Comparison of ENCODE assay signal across 13 cellular contexts in genomic region chr2:60213865-60214657, GRCh38.
DNase-seq lines count a peak whose midpoint lies in the region; ATAC-seq and TF ChIP-seq lines count a peak whose summit lies in the region.
"Had no signal": no experiment of that assay in that cellular context is flagged by ENCODE, and none has a peak within 500 bp of the region (broad histone marks: within the 10 kb centered on the region; RNA-seq: fewer than 3 reads in every experiment).

No MANE protein-coding gene starts in this region.

- TF ChIP-seq CTCF in A673 (conservative IDR thresholded peaks at IDR 0.05; ENCODE audit: low read depth, low read length) = no peak
- TF ChIP-seq CTCF in HEK293 (tag by site-specific recombination; IDR thresholded peaks at IDR 0.05) = no peak

- intact Hi-C loops in A673 (cut with micrococcal nuclease; ENCODE audit: unreplicated experiment) = no loop called here

- no TSS peak for BruUV-seq in A673 (replicated peaks; lab: Mats Ljungman, UMichigan)

- H3K9me3 ChIP-seq in A673 (ENCODE audit: low read depth, low read length, poor library complexity, severe bottlenecking) (no peaks in the 10 kb centered on the region), HEK293 (ENCODE audit: control insufficient read depth, insufficient read depth, low read depth, low read length) (no peaks in the 10 kb centered on the region)

- H3K4me1 ChIP-seq in A673 (ENCODE audit: insufficient read depth, low read length, poor library complexity, severe bottlenecking) (peaks cover 32% of the 10 kb centered on the region), HEK293 (ENCODE audit: control insufficient read depth, insufficient read depth, low read length) (peaks cover 8% of the 10 kb centered on the region)

- no peaks in the 10 kb centered on the region for H3K36me3 ChIP-seq in A673 (ENCODE audit: insufficient read depth, low read length, poor library complexity, severe bottlenecking)
- H3K36me3 ChIP-seq in HEK293 (ENCODE audit: control insufficient read depth in 2 of 2, insufficient read depth in 1 of 2, low read length in 2 of 2) = no peaks in the 10 kb centered on the region

- H3K27me3 ChIP-seq in A673 (replicated peaks; ENCODE audit: insufficient read depth, low read depth, low read length, poor library complexity) = no peaks in the 10 kb centered on the region

- ATAC-seq in HG03457 (IDR thresholded peaks at IDR 0.05; ENCODE audit: unreplicated experiment) (no peak), HG03175 (IDR thresholded peaks at IDR 0.05; ENCODE audit: unreplicated experiment) (no peak), GM18867 (IDR thresholded peaks at IDR 0.05; ENCODE audit: unreplicated experiment) (no peak)
- ATAC-seq: activated CD4-positive, alpha-beta T cell treated with anti-CD3 and anti-CD28 coated beads for 36 hours had no signal

- POLR2A ChIA-PET in A673 (lab: Charles Lee; ENCODE audit: low non-redundant PET) = no interaction called here
- POLR2A ChIA-PET in HEK293 (lab: Yijun Ruan, JAX) = no interaction called here

- CTCF ChIA-PET in A673 (lab: Charles Lee) (no interaction called here), HEK293 (lab: Yijun Ruan, JAX) (interaction anchor here (0.6 to 0.7 kb wide), 2 partner anchors 68 to 88 kb away, joined by 3 read pairs; no protein-coding TSS in a partner anchor)

- H3K27ac ChIP-seq in A673 (ENCODE audit: low read depth, low read length, poor library complexity, severe bottlenecking) (peak overlapping the region; percentile 48), HEK293 (ENCODE audit: extremely low read depth, low read depth, low read length) (no peak overlapping the region)
- H3K27ac ChIP-seq: PC-9 had no signal

- H3K4me3 ChIP-seq in A673 (ENCODE audit: low read depth, low read length, poor library complexity, severe bottlenecking) (peak overlapping the region; percentile 28), HEK293 (ENCODE audit: low read depth, low read length) (no peak overlapping the region)
- H3K4me3 ChIP-seq: PC-9 had no signal

- peak; percentile 93 for DNase-seq in A673 (ENCODE audit: low spot score)
- peak; percentile 39 for DNase-seq in SHP77 treated with DMSO at 0.1 percent for 48 hours (lab: John Stamatoyannopoulos, UW)
- DNase-seq in kidney tubule cell (ENCODE audit: low spot score) = peak; percentile 3
- no peak for DNase-seq in hippocampal formation (lab: John Stamatoyannopoulos, UW)
- DNase-seq: activated CD4-positive, alpha-beta T cell treated with anti-CD3 and anti-CD28 coated beads for 36 hours; activated naive CD8-positive, alpha-beta T cell treated with anti-CD3 and anti-CD28 coated beads, Interleukin-2, amount 10 ng/mL, durations not matched to agents 7 days and 5 days; CD4-positive, CD25-positive, alpha-beta regulatory T cell; PC-9; substantia nigra had no signal

TF ChIP-seq in HEK293, 187 proteins besides CTCF, POLR2A, EP300 and RAD21:
- TF ChIP-seq ZNF394 (tag by site-specific recombination; IDR thresholded peaks at IDR 0.05; ENCODE audit: borderline replicate concordance) = no peak
- peak; percentile 63 for TF ChIP-seq OSR2 (tag by site-specific recombination; IDR thresholded peaks at IDR 0.05)

Comparison
In these comparisons a context has a peak if more than half of its experiments do, and no peak if none do; other contexts are left out.
1. DNase-seq: peak in A673 (single experiment), SHP77 treated with DMSO at 0.1 percent for 48 hours (single experiment) and kidney tubule cell (single experiment); none in hippocampal formation (0 of 2).